ENCODE assay signal across 21 cellular contexts in the genomic region with DNA sequence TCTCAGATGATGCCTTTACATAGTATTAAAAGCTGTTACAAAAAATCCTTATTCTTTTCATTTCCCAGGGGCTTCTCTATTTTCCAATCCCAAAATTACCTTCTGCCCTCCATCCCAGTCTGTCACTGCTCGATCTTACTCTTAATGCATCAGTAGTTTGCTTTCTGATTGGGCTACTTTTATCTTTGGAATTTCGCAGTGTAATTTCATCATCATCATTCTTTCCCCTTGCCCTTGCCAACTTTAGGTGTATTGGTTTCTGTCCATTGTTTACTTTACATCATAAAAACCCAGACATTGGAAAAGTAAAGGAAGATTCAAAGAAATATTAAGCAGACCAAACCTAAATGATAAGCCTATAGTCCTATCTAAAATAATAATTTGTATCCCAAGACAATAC.
"Had no signal": no experiment of that assay in that cellular context is flagged by ENCODE, and none has a peak within 500 bp of the region (broad histone marks: within the 10 kb centered on the region; RNA-seq: fewer than 3 reads in every experiment).

No MANE protein-coding gene starts in this region.

- H3K4me3 ChIP-seq: body of pancreas, dorsolateral prefrontal cortex, pancreas, spleen, thoracic aorta, upper lobe of left lung had no signal

- H3K27me3 Mint-ChIP-seq: activated CD4-positive, alpha-beta memory T cell treated with anti-CD3 and anti-CD28 coated beads for 36 hours; activated naive CD8-positive, alpha-beta T cell treated with anti-CD3 and anti-CD28 coated beads for 36 hours; natural killer cell treated with Interleukin-12 subunit alpha and Interleukin-12 subunit beta and Interleukin-15 and Interleukin-18, amount 100 ng/mL, for 72 hours; stimulated activated memory B cell treated with anti-CD40 and anti-IgM and Interleukin-4, amounts not matched to agents 10 μg/mL and 1 μg/mL and 100 μg/mL, for 72 hours had no signal

- DNase-seq: activated CD4-positive, alpha-beta memory T cell treated with anti-CD3 and anti-CD28 coated beads for 36 hours; activated CD4-positive, alpha-beta T cell treated with anti-CD3 and anti-CD28 coated beads for 4 hours; activated gamma-delta T cell treated with Interleukin-2 at 50 U/mL for 16 hours; activated naive CD8-positive, alpha-beta T cell treated with anti-CD3 and anti-CD28 coated beads for 36 hours; activated T-cell treated with anti-CD3 and anti-CD28 coated beads for 4 hours; amniotic stem cell; body of pancreas; central memory CD4-positive, alpha-beta T cell; dorsolateral prefrontal cortex; immature natural killer cell; pancreas; spleen; stimulated activated CD4-positive, alpha-beta T cell treated with anti-CD3 and anti-CD28 coated beads, Interleukin-4, amount 100 ng/mL, for 4 hours; upper lobe of left lung had no signal

- H3K27ac ChIP-seq: body of pancreas, dorsolateral prefrontal cortex, neutrophil, pancreas, spleen, thoracic aorta, upper lobe of left lung had no signal

- H3K4me3 Mint-ChIP-seq: activated CD4-positive, alpha-beta memory T cell treated with anti-CD3 and anti-CD28 coated beads for 36 hours; activated naive CD8-positive, alpha-beta T cell treated with anti-CD3 and anti-CD28 coated beads for 36 hours; activated T-helper 1 cell treated with anti-CD3 and anti-CD28 coated beads, Interleukin-12 subunit alpha, Interleukin-12 subunit beta, Interleukin-2, Interleukin-4 antibody, amounts not matched to agents 30 ng/mL and 10 ng/mL and 1 ng/mL, durations not matched to agents 14 hours and 24 hours and 36 hours; immature natural killer cell; natural killer cell treated with Interleukin-12 subunit alpha and Interleukin-12 subunit beta and Interleukin-15 and Interleukin-18, amount 100 ng/mL, for 72 hours; stimulated activated memory B cell treated with anti-CD40 and anti-IgM and Interleukin-4, amounts not matched to agents 10 μg/mL and 1 μg/mL and 100 μg/mL, for 72 hours; T-helper 2 cell treated with Interferon-gamma antibody and Interleukin-4, amounts not matched to agents 5 μg/mL and 100 μg/mL, for 36 hours had no signal

- H3K27me3 ChIP-seq: body of pancreas, dorsolateral prefrontal cortex, neutrophil, pancreas, spleen, upper lobe of left lung had no signal

- H3K4me1 ChIP-seq: body of pancreas, pancreas, spleen, upper lobe of left lung had no signal

- H3K36me3 ChIP-seq: neutrophil, pancreas, spleen, thoracic aorta, upper lobe of left lung had no signal

- H3K9me3 ChIP-seq: body of pancreas, neutrophil, pancreas, thoracic aorta had no signal

- H3K27ac Mint-ChIP-seq: activated CD4-positive, alpha-beta memory T cell treated with anti-CD3 and anti-CD28 coated beads for 36 hours; activated naive CD8-positive, alpha-beta T cell treated with anti-CD3 and anti-CD28 coated beads for 36 hours; activated T-helper 1 cell treated with anti-CD3 and anti-CD28 coated beads, Interleukin-12 subunit alpha, Interleukin-12 subunit beta, Interleukin-2, Interleukin-4 antibody, amounts not matched to agents 30 ng/mL and 10 ng/mL and 1 ng/mL, durations not matched to agents 14 hours and 24 hours and 36 hours; immature natural killer cell; natural killer cell treated with Interleukin-12 subunit alpha and Interleukin-12 subunit beta and Interleukin-15 and Interleukin-18, amount 100 ng/mL, for 72 hours; stimulated activated memory B cell treated with anti-CD40 and anti-IgM and Interleukin-4, amounts not matched to agents 10 μg/mL and 1 μg/mL and 100 μg/mL, for 72 hours; T-helper 2 cell treated with Interferon-gamma antibody and Interleukin-4, amounts not matched to agents 5 μg/mL and 100 μg/mL, for 36 hours had no signal

- ATAC-seq: body of pancreas; natural killer cell treated with Interleukin-12 subunit alpha and Interleukin-12 subunit beta and Interleukin-15 and Interleukin-18, amount 100 ng/mL, for 72 hours; pancreas; sciatic nerve; stimulated activated memory B cell treated with anti-CD40 and anti-IgM and Interleukin-4, amounts not matched to agents 10 μg/mL and 1 μg/mL and 100 μg/mL, for 72 hours had no signal

- H3K36me3 Mint-ChIP-seq: activated CD4-positive, alpha-beta memory T cell treated with anti-CD3 and anti-CD28 coated beads for 36 hours; activated naive CD8-positive, alpha-beta T cell treated with anti-CD3 and anti-CD28 coated beads for 36 hours; immature natural killer cell; natural killer cell treated with Interleukin-12 subunit alpha and Interleukin-12 subunit beta and Interleukin-15 and Interleukin-18, amount 100 ng/mL, for 72 hours; stimulated activated memory B cell treated with anti-CD40 and anti-IgM and Interleukin-4, amounts not matched to agents 10 μg/mL and 1 μg/mL and 100 μg/mL, for 72 hours had no signal

- H3K4me1 Mint-ChIP-seq: activated naive CD8-positive, alpha-beta T cell treated with anti-CD3 and anti-CD28 coated beads for 36 hours; immature natural killer cell; stimulated activated memory B cell treated with anti-CD40 and anti-IgM and Interleukin-4, amounts not matched to agents 10 μg/mL and 1 μg/mL and 100 μg/mL, for 72 hours had no signal
